In the genomic region with DNA sequence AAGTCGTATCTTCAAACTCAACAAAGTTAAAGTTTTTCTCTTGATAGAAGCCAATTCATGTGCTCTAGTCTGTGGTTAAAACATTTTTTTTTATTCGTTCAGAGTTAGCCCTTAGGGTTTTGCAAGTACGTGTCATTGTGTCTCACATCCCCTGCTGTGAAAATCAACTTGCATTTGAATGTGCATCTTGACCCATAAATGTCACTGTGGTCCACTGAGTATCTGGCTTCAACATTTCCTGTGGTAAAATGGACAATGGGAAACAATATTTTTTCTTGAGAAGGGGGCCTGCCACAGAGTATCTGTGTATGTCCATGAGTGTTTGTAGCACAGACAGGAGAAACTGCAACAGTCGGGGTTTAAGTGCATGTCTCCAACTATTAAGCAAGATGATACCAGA, we compare ENCODE assay signal across 19 cellular contexts.
DNase-seq lines count a peak whose midpoint lies in the region; ATAC-seq lines count a peak whose summit lies in the region.
"Had no signal": no experiment of that assay in that cellular context is flagged by ENCODE, and none has a peak within 500 bp of the region (broad histone marks: within the 10 kb centered on the region; RNA-seq: fewer than 3 reads in every experiment).

No MANE protein-coding gene starts in this region.

- no peak overlapping the region for H3K27ac ChIP-seq in aorta (ENCODE audit: low read depth in 1 of 2, low read length in 2 of 2)
- H3K27ac ChIP-seq: SJSA1, suprapubic skin had no signal

- H3K9me3 ChIP-seq in aorta (ENCODE audit: control insufficient read depth, low read length), result no peaks in the 10 kb centered on the region
- H3K9me3 ChIP-seq: SJSA1, suprapubic skin had no signal

- peak; percentile 51 for DNase-seq in GM04504 (ENCODE audit: low read depth)
- DNase-seq in MV-4-11 (lab: John Stamatoyannopoulos, UW), result peak; percentile 12
- peak; percentile 1 for DNase-seq in cerebellar cortex (ENCODE audit: low spot score)
- DNase-seq in retina, result peak; percentile 55
- DNase-seq in aorta, result no peak
- DNase-seq: activated CD4-positive, alpha-beta T cell treated with anti-CD3 and anti-CD28 coated beads, Interleukin-2, amount 10 ng/mL, durations not matched to agents 7 days and 5 days; activated naive CD4-positive, alpha-beta T cell treated with anti-CD3 and anti-CD28 coated beads, Interleukin-2, amount 50 U/mL, for 16 hours; activated T-cell treated with anti-CD3 and anti-CD28 coated beads for 4 hours; CD4-positive, alpha-beta T cell; central memory CD4-positive, alpha-beta T cell; HCEC 1CT; NCI-H1048; NCI-H2171 treated with DMSO at 0.1 percent for 48 hours; stimulated activated CD4-positive, alpha-beta T cell treated with anti-CD3 and anti-CD28 coated beads, Interleukin-1b, Interleukin-23, amount 100 ng/mL, for 48 hours had no signal

- WGBS in aorta, 2 donors, result 41 to 61% methylated on average over 4 of the region's 4 CpGs

- no peaks in the 10 kb centered on the region for H3K4me1 ChIP-seq in aorta (ENCODE audit: control insufficient read depth in 1 of 2, insufficient read depth in 2 of 2, low read length in 2 of 2)
- H3K4me1 ChIP-seq: suprapubic skin had no signal

- no peak for ATAC-seq in activated CD4-positive, CD25-positive, alpha-beta regulatory T cell treated with anti-CD3 and anti-CD28 coated beads, Interleukin-2, amount 50 U/mL, for 24 hours
- ATAC-seq in aorta (ENCODE audit: low FRiP score) (no peak), HG03571 (IDR thresholded peaks at IDR 0.05; ENCODE audit: unreplicated experiment) (no peak)
- ATAC-seq: natural killer cell treated with Interleukin-12 subunit alpha and Interleukin-12 subunit beta and Interleukin-15 and Interleukin-18, amount 100 ng/mL, for 72 hours had no signal

- no peak overlapping the region for H3K4me3 ChIP-seq in aorta (ENCODE audit: low read length in 2 of 2)
- H3K4me3 ChIP-seq: SJSA1, suprapubic skin had no signal

- H3K36me3 ChIP-seq in aorta (ENCODE audit: control insufficient read depth in 1 of 2, insufficient read depth in 2 of 2, low read length in 1 of 2), result no peaks in the 10 kb centered on the region
- H3K36me3 ChIP-seq: SJSA1, suprapubic skin had no signal

- intact Hi-C loops in aorta (cut with DNase I), result no loop called here

- no peaks in the 10 kb centered on the region for H3K27me3 ChIP-seq in aorta (ENCODE audit: control insufficient read depth in 1 of 2, insufficient read depth in 2 of 2, low read length in 1 of 2)
- H3K27me3 ChIP-seq: SJSA1, suprapubic skin had no signal

Comparison
In these comparisons a context has a peak if more than half of its experiments do, and no peak if none do; other contexts are left out.
1. DNase-seq: peak in GM04504 (single experiment), MV-4-11 (single experiment), cerebellar cortex (single experiment) and retina (single experiment); none in aorta (0 of 2).